In the genomic region with DNA sequence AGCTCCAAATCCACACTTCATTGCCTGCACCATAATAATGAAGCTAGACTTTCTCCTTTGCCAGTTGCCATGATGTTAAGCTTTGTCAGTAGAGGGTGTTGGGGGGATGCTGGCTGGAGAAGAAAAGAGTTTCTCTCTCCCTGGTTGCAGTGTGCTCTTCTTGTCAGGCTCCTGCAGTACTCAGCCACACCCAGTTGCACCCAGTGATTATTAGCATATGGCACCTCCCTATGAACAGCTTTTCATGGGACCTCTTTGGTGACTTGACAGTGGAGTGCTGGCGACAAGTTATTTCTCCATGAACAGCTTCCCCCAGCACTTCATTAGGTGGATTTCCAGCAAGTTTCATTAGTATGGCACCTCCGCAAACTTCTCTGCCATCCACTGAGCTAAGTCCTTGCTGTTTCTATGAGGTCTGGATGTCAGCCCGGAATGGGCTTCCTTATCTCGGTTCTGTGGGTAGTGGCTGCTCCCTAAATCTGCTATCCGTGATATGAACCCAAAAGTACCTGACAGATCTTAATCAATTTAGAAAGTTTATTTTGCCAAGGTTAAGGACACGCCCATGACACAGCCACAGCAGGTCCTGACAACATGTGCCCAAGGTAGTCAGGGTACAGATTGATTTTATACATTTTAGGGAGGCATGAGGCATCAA, we compare ENCODE assay signal across 7 cellular contexts.
"Had no signal": no experiment of that assay in that cellular context is flagged by ENCODE, and none has a peak within 500 bp of the region (broad histone marks: within the 10 kb centered on the region; RNA-seq: fewer than 3 reads in every experiment).

No MANE protein-coding gene starts in this region.

- H3K4me1 ChIP-seq: HAP-1 had no signal

- H3K4me3 ChIP-seq: GM23248, HAP-1 had no signal

- H3K9me3 Mint-ChIP-seq: HFFc6 had no signal

- DNase-seq: GM23248, H7, HFFc6, IMR-90, KBM-7 had no signal

- H3K9ac ChIP-seq: GM23248 had no signal

- H3K9me3 ChIP-seq: HAP-1 had no signal

- H3K27ac Mint-ChIP-seq: HFFc6 had no signal

- H3K4me3 Mint-ChIP-seq: HFFc6 had no signal

- H3K27ac ChIP-seq: GM23248, HL-60 had no signal

- H2AFZ ChIP-seq: GM23248 had no signal

- H3K36me3 ChIP-seq: HAP-1 had no signal
